Comparison of ENCODE assay signal across 1 cellular context in genomic region chr3:122691195-122691594, GRCh38.
TF ChIP-seq lines count a peak whose summit lies in the region.

No MANE protein-coding gene starts in this region.

TF ChIP-seq in HepG2, 621 proteins besides CTCF, POLR2A, EP300 and RAD21 (continued from another document and continues in another):
- TF ChIP-seq SMAD1 (CRISPR knock-in tag; IDR thresholded peaks at IDR 0.05; ENCODE audit: borderline replicate concordance, low read depth) (no peak), XBP1 (CRISPR knock-in tag; IDR thresholded peaks at IDR 0.05) (no peak), ELF1 (CRISPR knock-in tag; IDR thresholded peaks at IDR 0.05) (no peak), ZNF567 (CRISPR knock-in tag; IDR thresholded peaks at IDR 0.05; ENCODE audit: borderline replicate concordance) (no peak), EED (CRISPR knock-in tag; IDR thresholded peaks at IDR 0.05) (no peak), ZHX1 (CRISPR knock-in tag; IDR thresholded peaks at IDR 0.05; ENCODE audit: low read depth) (no peak), GLMP (CRISPR knock-in tag; IDR thresholded peaks at IDR 0.05; ENCODE audit: borderline replicate concordance) (no peak), REPIN1 (CRISPR knock-in tag; IDR thresholded peaks at IDR 0.05; ENCODE audit: borderline replicate concordance, low read depth) (no peak), ZBTB33 (CRISPR knock-in tag; IDR thresholded peaks at IDR 0.05) (0 out of 2 replicates have a peak, but pooled peaks have one; percentile 31), ZNF83 (CRISPR knock-in tag; IDR thresholded peaks at IDR 0.05; ENCODE audit: borderline replicate concordance) (no peak), SETDB1 (CRISPR knock-in tag; IDR thresholded peaks at IDR 0.05; ENCODE audit: borderline replicate concordance) (no peak), HDAC2 (CRISPR knock-in tag; IDR thresholded peaks at IDR 0.05) (0 out of 2 replicates have a peak, but pooled peaks have one; percentile 33), ZNF547 (CRISPR knock-in tag; IDR thresholded peaks at IDR 0.05) (no peak), SAP130 (CRISPR knock-in tag; IDR thresholded peaks at IDR 0.05; ENCODE audit: low read depth) (peak; percentile 83), KAT8 (CRISPR knock-in tag; IDR thresholded peaks at IDR 0.05) (0 out of 2 replicates have a peak, but pooled peaks have one; percentile 31), ZNF224 (CRISPR knock-in tag; IDR thresholded peaks at IDR 0.05) (no peak), ZNF335 (CRISPR knock-in tag; IDR thresholded peaks at IDR 0.05) (0 out of 2 replicates have a peak, but pooled peaks have one; percentile 35), ZNF746 (CRISPR knock-in tag; IDR thresholded peaks at IDR 0.05) (no peak), POGZ (CRISPR knock-in tag; IDR thresholded peaks at IDR 0.05) (no peak), ZNF557 (CRISPR knock-in tag; IDR thresholded peaks at IDR 0.05) (no peak), ZNF441 (CRISPR knock-in tag; IDR thresholded peaks at IDR 0.05; ENCODE audit: borderline replicate concordance) (no peak), ZNF207 (IDR thresholded peaks at IDR 0.05; ENCODE audit: borderline replicate concordance) (no peak), ZFP62 (CRISPR knock-in tag; IDR thresholded peaks at IDR 0.05) (no peak), SMC3 (IDR thresholded peaks at IDR 0.05; ENCODE audit: low read length) (no peak), FUBP1 (CRISPR knock-in tag; IDR thresholded peaks at IDR 0.05; ENCODE audit: borderline replicate concordance) (no peak), ZNF792 (CRISPR knock-in tag; IDR thresholded peaks at IDR 0.05) (peak; percentile 49; the same call in 1 of the 2 replicates), ZNF891 (CRISPR knock-in tag; IDR thresholded peaks at IDR 0.05) (no peak), JDP2 (CRISPR knock-in tag; IDR thresholded peaks at IDR 0.05; ENCODE audit: borderline replicate concordance) (no peak), CEBPG (CRISPR knock-in tag; IDR thresholded peaks at IDR 0.05) (peak; percentile 49), ZNF644 (CRISPR knock-in tag; IDR thresholded peaks at IDR 0.05; ENCODE audit: low read depth) (peak; percentile 92), ZKSCAN1 (IDR thresholded peaks at IDR 0.05; ENCODE audit: low read length) (no peak), SSRP1 (CRISPR knock-in tag; IDR thresholded peaks at IDR 0.05) (no peak), ZNF670 (CRISPR knock-in tag; IDR thresholded peaks at IDR 0.05; ENCODE audit: borderline replicate concordance) (no peak), ZNF883 (CRISPR knock-in tag; IDR thresholded peaks at IDR 0.05; ENCODE audit: not compliant biosample characterization) (no peak), RARA (CRISPR knock-in tag; IDR thresholded peaks at IDR 0.05) (peak; percentile 21), DRAP1 (CRISPR knock-in tag; IDR thresholded peaks at IDR 0.05) (peak; percentile 43; the same call in 1 of the 2 replicates), GMEB2 (CRISPR knock-in tag; IDR thresholded peaks at IDR 0.05; ENCODE audit: low read depth) (no peak), HNF4A (CRISPR knock-in tag; IDR thresholded peaks at IDR 0.05) (no peak), SKI (IDR thresholded peaks at IDR 0.05; ENCODE audit: partially characterized antibody) (no peak), THAP8 (CRISPR knock-in tag; IDR thresholded peaks at IDR 0.05; ENCODE audit: borderline replicate concordance) (no peak), GLI4 (CRISPR knock-in tag; IDR thresholded peaks at IDR 0.05; ENCODE audit: borderline replicate concordance) (no peak), ZNF274 (CRISPR knock-in tag; IDR thresholded peaks at IDR 0.05) (no peak), RFXAP (CRISPR knock-in tag; IDR thresholded peaks at IDR 0.05; ENCODE audit: borderline replicate concordance) (no peak), SOX13 (IDR thresholded peaks at IDR 0.05) (no peak), SOX13 (CRISPR knock-in tag; conservative IDR thresholded peaks at IDR 0.05 in 1 of 2, IDR thresholded peaks at IDR 0.05 in 1 of 2) (peak in 1 of 2 experiments; percentile 35; a peak in 1 of 4 replicates), NR2C2 (CRISPR knock-in tag; IDR thresholded peaks at IDR 0.05; ENCODE audit: borderline replicate concordance) (no peak), ARID3A (IDR thresholded peaks at IDR 0.05; ENCODE audit: low read depth, low read length) (0 out of 2 replicates have a peak, but pooled peaks have one; percentile 19), YY1 (IDR thresholded peaks at IDR 0.05; ENCODE audit: insufficient read depth, insufficient replicate concordance, low read depth, low read length) (no peak), TOE1 (CRISPR knock-in tag; IDR thresholded peaks at IDR 0.05) (no peak), ZSCAN5A (CRISPR knock-in tag; IDR thresholded peaks at IDR 0.05; ENCODE audit: borderline replicate concordance) (no peak), ZNF589 (CRISPR knock-in tag; conservative IDR thresholded peaks at IDR 0.05) (no peak)
- TF ChIP-seq, protein P1, sequence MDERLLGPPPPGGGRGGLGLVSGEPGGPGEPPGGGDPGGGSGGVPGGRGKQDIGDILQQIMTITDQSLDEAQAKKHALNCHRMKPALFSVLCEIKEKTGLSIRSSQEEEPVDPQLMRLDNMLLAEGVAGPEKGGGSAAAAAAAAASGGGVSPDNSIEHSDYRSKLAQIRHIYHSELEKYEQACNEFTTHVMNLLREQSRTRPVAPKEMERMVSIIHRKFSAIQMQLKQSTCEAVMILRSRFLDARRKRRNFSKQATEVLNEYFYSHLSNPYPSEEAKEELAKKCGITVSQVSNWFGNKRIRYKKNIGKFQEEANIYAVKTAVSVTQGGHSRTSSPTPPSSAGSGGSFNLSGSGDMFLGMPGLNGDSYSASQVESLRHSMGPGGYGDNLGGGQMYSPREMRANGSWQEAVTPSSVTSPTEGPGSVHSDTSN (CRISPR knock-in tag; IDR thresholded peaks at IDR 0.05) = no peak
- TF ChIP-seq, protein P2, sequence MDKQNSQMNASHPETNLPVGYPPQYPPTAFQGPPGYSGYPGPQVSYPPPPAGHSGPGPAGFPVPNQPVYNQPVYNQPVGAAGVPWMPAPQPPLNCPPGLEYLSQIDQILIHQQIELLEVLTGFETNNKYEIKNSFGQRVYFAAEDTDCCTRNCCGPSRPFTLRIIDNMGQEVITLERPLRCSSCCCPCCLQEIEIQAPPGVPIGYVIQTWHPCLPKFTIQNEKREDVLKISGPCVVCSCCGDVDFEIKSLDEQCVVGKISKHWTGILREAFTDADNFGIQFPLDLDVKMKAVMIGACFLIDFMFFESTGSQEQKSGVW (CRISPR knock-in tag; IDR thresholded peaks at IDR 0.05; ENCODE audit: borderline replicate concordance) = no peak
- TF ChIP-seq, protein P3, sequence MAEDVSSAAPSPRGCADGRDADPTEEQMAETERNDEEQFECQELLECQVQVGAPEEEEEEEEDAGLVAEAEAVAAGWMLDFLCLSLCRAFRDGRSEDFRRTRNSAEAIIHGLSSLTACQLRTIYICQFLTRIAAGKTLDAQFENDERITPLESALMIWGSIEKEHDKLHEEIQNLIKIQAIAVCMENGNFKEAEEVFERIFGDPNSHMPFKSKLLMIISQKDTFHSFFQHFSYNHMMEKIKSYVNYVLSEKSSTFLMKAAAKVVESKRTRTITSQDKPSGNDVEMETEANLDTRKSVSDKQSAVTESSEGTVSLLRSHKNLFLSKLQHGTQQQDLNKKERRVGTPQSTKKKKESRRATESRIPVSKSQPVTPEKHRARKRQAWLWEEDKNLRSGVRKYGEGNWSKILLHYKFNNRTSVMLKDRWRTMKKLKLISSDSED (CRISPR knock-in tag; IDR thresholded peaks at IDR 0.05) = no peak
